16 cellular contexts compared by ENCODE assay signal in genomic region chr6:35063701-35064507, GRCh38.
DNase-seq lines count a peak whose midpoint lies in the region; ATAC-seq and TF ChIP-seq lines count a peak whose summit lies in the region.
"Had no signal": no experiment of that assay in that cellular context is flagged by ENCODE, and none has a peak within 500 bp of the region (broad histone marks: within the 10 kb centered on the region; RNA-seq: fewer than 3 reads in every experiment).

No MANE protein-coding gene starts in this region.

- peak overlapping the region; percentile 13 to 50 for H3K9ac ChIP-seq in stomach smooth muscle (ENCODE audit: low read length in 2 of 2)

- DNase-seq in DMS53 (lab: John Stamatoyannopoulos, UW) (peak; percentile 13), DMS53 treated with DMSO at 0.1 percent for 48 hours (lab: John Stamatoyannopoulos, UW; ENCODE audit: unreplicated experiment) (no peak), dorsolateral prefrontal cortex (no peak), lower lobe of right lung (no peak), GM10266 (ENCODE audit: extremely low spot score) (no peak), Kasumi-1 (lab: John Stamatoyannopoulos, UW) (no peak), MV-4-11 (lab: John Stamatoyannopoulos, UW) (no peak)
- DNase-seq: activated B cell treated with CpG ODN at 0.5 μM for 24 hours; activated CD8-positive, alpha-beta memory T cell treated with anti-CD3 and anti-CD28 coated beads, Interleukin-2, amount 50 U/mL, for 4 hours; activated naive CD4-positive, alpha-beta T cell treated with Interleukin-2 at 50 U/mL for 16 hours; DMS153; occipital lobe; T-cell had no signal

- no peak overlapping the region for H3K4me3 ChIP-seq in dorsolateral prefrontal cortex
- H3K4me3 ChIP-seq in lower lobe of right lung = no peak overlapping the region
- H3K4me3 ChIP-seq in stomach smooth muscle (ENCODE audit: low read length in 2 of 2) = no peak overlapping the region

- H3K27ac ChIP-seq in dorsolateral prefrontal cortex (peak overlapping the region in 31 of 59 donors; percentile 14 to 67 (median 41)), lower lobe of right lung (peak overlapping the region; percentile 27), stomach smooth muscle (ENCODE audit: low read length) (peak overlapping the region; percentile 74)
- H3K27ac ChIP-seq: 22Rv1, C4-2B had no signal

- peaks cover 98% of the 10 kb centered on the region for H3K36me3 ChIP-seq in lower lobe of right lung
- H3K36me3 ChIP-seq in stomach smooth muscle (ENCODE audit: control insufficient read depth in 2 of 2, insufficient read depth in 2 of 2, low read length in 2 of 2) = peaks cover 61 to 66% of the 10 kb centered on the region in 2 donors

- TF ChIP-seq CTCF in dorsolateral prefrontal cortex (IDR thresholded peaks at IDR 0.05 in 54 of 56, conservative IDR thresholded peaks at IDR 0.05 in 2 of 56; ENCODE audit: low read depth in 1 of 56, partially characterized antibody in 56 of 56) (no peak), lower lobe of right lung (IDR thresholded peaks at IDR 0.05) (no peak), GM10266 (IDR thresholded peaks at IDR 0.05; ENCODE audit: control insufficient read depth, insufficient read depth, low read depth, missing control alignments) (no peak)

- ATAC-seq in lower lobe of right lung = no peak
- ATAC-seq: T-cell had no signal

- H3K27me3 ChIP-seq in dorsolateral prefrontal cortex (no peaks in the 10 kb centered on the region), lower lobe of right lung (ENCODE audit: low read depth) (no peaks in the 10 kb centered on the region), stomach smooth muscle (ENCODE audit: control insufficient read depth in 1 of 2, insufficient read depth in 2 of 2, low read length in 2 of 2) (no peaks in the 10 kb centered on the region)

- intact Hi-C loops in dorsolateral prefrontal cortex (cut with DNase I) (no loop called here), lower lobe of right lung (cut with DNase I) (no loop called here)

- H3K9me3 ChIP-seq in lower lobe of right lung (no peaks in the 10 kb centered on the region), stomach smooth muscle (ENCODE audit: control insufficient read depth in 2 of 2, low read length in 2 of 2) (no peaks in the 10 kb centered on the region)

- H3K4me1 ChIP-seq in lower lobe of right lung (peaks cover 7% of the 10 kb centered on the region), stomach smooth muscle (ENCODE audit: control insufficient read depth, insufficient read depth, low read length) (peaks cover 56% of the 10 kb centered on the region)
